Comparison of ENCODE assay signal across 9 cellular contexts in genomic region chr15:90685688-90686434, GRCh38. TPM values are rescaled to one million over a fixed set of nuclear protein-coding genes. Genes with fewer than 3 reads are reported as not detected.
A peak's percentile ranks its signal among the peaks of the same experiment; 100 is the strongest.
DNase-seq lines count a peak whose midpoint lies in the region; ATAC-seq lines count a peak whose summit lies in the region.
"Had no signal": no experiment of that assay in that cellular context is flagged by ENCODE, and none has a peak within 500 bp of the region (broad histone marks: within the 10 kb centered on the region; RNA-seq: fewer than 3 reads in every experiment).

No MANE protein-coding gene starts in this region.

- POLR2A ChIA-PET in naive thymus-derived CD8-positive, alpha-beta T cell (lab: Charles Lee) = interaction anchor here (1.1 to 1.8 kb wide), 2 partner anchors 10 to 17 kb away, joined by 3 to 4 read pairs; no protein-coding TSS in a partner anchor

- no peaks in the 10 kb centered on the region for H3K9me3 Mint-ChIP-seq in naive thymus-derived CD8-positive, alpha-beta T cell

- peaks cover 0 to 2% (median 0%) of the 10 kb centered on the region in 3 donors for H3K36me3 Mint-ChIP-seq in naive thymus-derived CD8-positive, alpha-beta T cell

- ATAC-seq in activated CD4-positive, CD25-positive, alpha-beta regulatory T cell treated with anti-CD3 and anti-CD28 coated beads, Interleukin-2, amount 50 U/mL, for 24 hours = peak; percentile 4
- ATAC-seq in HG02852 (IDR thresholded peaks at IDR 0.05; ENCODE audit: unreplicated experiment) = peak; percentile 27
- peak in 1 of 2 donors; percentile 8 for ATAC-seq in naive thymus-derived CD8-positive, alpha-beta T cell
- ATAC-seq in GM19463 (IDR thresholded peaks at IDR 0.05; ENCODE audit: unreplicated experiment) = no peak

- H3K4me3 Mint-ChIP-seq in naive thymus-derived CD8-positive, alpha-beta T cell = peak overlapping the region in 6 of 10 donors; percentile 18 to 68 (median 60)

- DNase-seq in activated CD4-positive, CD25-positive, alpha-beta regulatory T cell (lab: John Stamatoyannopoulos, UW) = no peak
- DNase-seq in NOMO-1 (lab: John Stamatoyannopoulos, UW; ENCODE audit: unreplicated experiment in 2 of 2) (peak; percentile 82 to 94), NCI-H1436 (lab: John Stamatoyannopoulos, UW) (no peak), NCI-H1417 (lab: John Stamatoyannopoulos, UW) (no peak)
- DNase-seq in naive thymus-derived CD8-positive, alpha-beta T cell = no peak
- DNase-seq: NCI-H2107 had no signal

- H3K27ac Mint-ChIP-seq in naive thymus-derived CD8-positive, alpha-beta T cell = peak overlapping the region in 8 of 10 donors; percentile 20 to 91 (median 88)

- H3K27me3 Mint-ChIP-seq in naive thymus-derived CD8-positive, alpha-beta T cell = no peaks in the 10 kb centered on the region

- peaks cover 21 to 42% (median 39%) of the 10 kb centered on the region in 4 donors for H3K4me1 Mint-ChIP-seq in naive thymus-derived CD8-positive, alpha-beta T cell

RNA-seq across cellular contexts. Expression of gene BLM, which starts 31.3 kb away (rescaled TPM):
- 1 to 10 TPM; 5.9 to 7.1 TPM for total RNA-seq in naive thymus-derived CD8-positive, alpha-beta T cell
- 1 to 10 TPM; 2.6 to 4.1 (median 4.1) TPM for polyA plus RNA-seq in naive thymus-derived CD8-positive, alpha-beta T cell

Comparison
In these comparisons a context has a peak if more than half of its experiments do, and no peak if none do; other contexts are left out.
1. DNase-seq: peak in NOMO-1 (2 of 2); none in activated CD4-positive, CD25-positive, alpha-beta regulatory T cell (0 of 4), naive thymus-derived CD8-positive, alpha-beta T cell (0 of 10), NCI-H1436 (single experiment) and NCI-H1417 (0 of 3).